7 cellular contexts compared by ENCODE assay signal in genomic region chr9:91422832-91423711, GRCh38.
DNase-seq lines count a peak whose midpoint lies in the region; TF ChIP-seq lines count a peak whose summit lies in the region.

No MANE protein-coding gene starts in this region.

- no peaks in the 10 kb centered on the region for H3K27me3 ChIP-seq in layer of hippocampus (ENCODE audit: control insufficient read depth, insufficient read depth, low read length)

- H3K4me3 ChIP-seq in GM12875 (ENCODE audit: low read depth, low read length) (peak overlapping the region; percentile 43), HFF-Myc (replicated peaks; ENCODE audit: low read depth, low read length) (peak overlapping the region; percentile 74), choroid plexus epithelial cell (ENCODE audit: low read depth, low read length) (peak overlapping the region; percentile 74)

- peak overlapping the region; percentile 82 for H3K27ac ChIP-seq in layer of hippocampus (ENCODE audit: low read depth, low read length)

- no peak for DNase-seq in HFF-Myc (ENCODE audit: extremely low read depth, low read depth)
- peak; percentile 75 for DNase-seq in NAMALWA (ENCODE audit: low spot score)
- peak; percentile 61 for DNase-seq in activated CD4-positive, CD25-positive, alpha-beta regulatory T cell treated with anti-CD3 and anti-CD28 coated beads, Interleukin-2, amount 50 U/mL, for 72 hours
- peak; percentile 82 for DNase-seq in choroid plexus epithelial cell (ENCODE audit: low read depth)
- DNase-seq in stimulated activated CD4-positive, alpha-beta T cell treated with anti-CD3 and anti-CD28 coated beads, Interleukin-15, amount 100 ng/mL, for 48 hours (ENCODE audit: low read depth in 2 of 2), result peak; percentile 33 to 46

- TF ChIP-seq CTCF in GM12875 (IDR thresholded peaks at IDR 0.05; ENCODE audit: borderline replicate concordance, insufficient read depth, low read depth, low read length), result peak; percentile 46; the same call in 1 of the 2 replicates
- TF ChIP-seq CTCF in HFF-Myc (IDR thresholded peaks at IDR 0.05; ENCODE audit: low read depth, low read length, missing control alignments), result peak; percentile 6
- TF ChIP-seq CTCF in choroid plexus epithelial cell (conservative IDR thresholded peaks at IDR 0.05; ENCODE audit: low read depth, low read length), result peak; percentile 42
